Comparison of ENCODE assay signal across 1 cellular context in genomic region chr4:159420162-159421057, GRCh38.
TF ChIP-seq lines count a peak whose summit lies in the region.

No MANE protein-coding gene starts in this region.

TF ChIP-seq in GM23338, 12 proteins besides CTCF, POLR2A, EP300 and RAD21 (continued from another document):
- no peak for TF ChIP-seq ZNF462 (CRISPR knock-in tag; IDR thresholded peaks at IDR 0.05)
- no peak for TF ChIP-seq STAT1 (IDR thresholded peaks at IDR 0.05; ENCODE audit: unreplicated experiment)
- no peak for TF ChIP-seq ZNF331 (CRISPR knock-in tag; IDR thresholded peaks at IDR 0.05; ENCODE audit: low read depth)
- no peak for TF ChIP-seq EZH2phosphoT487 (IDR thresholded peaks at IDR 0.05; ENCODE audit: unreplicated experiment)
- TF ChIP-seq REST (IDR thresholded peaks at IDR 0.05; ENCODE audit: unreplicated experiment), result no peak
- TF ChIP-seq CREB1 (CRISPR knock-in tag; IDR thresholded peaks at IDR 0.05; ENCODE audit: low read depth), result no peak
- no peak for TF ChIP-seq ZNF114 (CRISPR knock-in tag; IDR thresholded peaks at IDR 0.05)
- TF ChIP-seq JUNB (IDR thresholded peaks at IDR 0.05; ENCODE audit: unreplicated experiment), result no peak
